1 cellular context compared by ENCODE assay signal in the genomic region with DNA sequence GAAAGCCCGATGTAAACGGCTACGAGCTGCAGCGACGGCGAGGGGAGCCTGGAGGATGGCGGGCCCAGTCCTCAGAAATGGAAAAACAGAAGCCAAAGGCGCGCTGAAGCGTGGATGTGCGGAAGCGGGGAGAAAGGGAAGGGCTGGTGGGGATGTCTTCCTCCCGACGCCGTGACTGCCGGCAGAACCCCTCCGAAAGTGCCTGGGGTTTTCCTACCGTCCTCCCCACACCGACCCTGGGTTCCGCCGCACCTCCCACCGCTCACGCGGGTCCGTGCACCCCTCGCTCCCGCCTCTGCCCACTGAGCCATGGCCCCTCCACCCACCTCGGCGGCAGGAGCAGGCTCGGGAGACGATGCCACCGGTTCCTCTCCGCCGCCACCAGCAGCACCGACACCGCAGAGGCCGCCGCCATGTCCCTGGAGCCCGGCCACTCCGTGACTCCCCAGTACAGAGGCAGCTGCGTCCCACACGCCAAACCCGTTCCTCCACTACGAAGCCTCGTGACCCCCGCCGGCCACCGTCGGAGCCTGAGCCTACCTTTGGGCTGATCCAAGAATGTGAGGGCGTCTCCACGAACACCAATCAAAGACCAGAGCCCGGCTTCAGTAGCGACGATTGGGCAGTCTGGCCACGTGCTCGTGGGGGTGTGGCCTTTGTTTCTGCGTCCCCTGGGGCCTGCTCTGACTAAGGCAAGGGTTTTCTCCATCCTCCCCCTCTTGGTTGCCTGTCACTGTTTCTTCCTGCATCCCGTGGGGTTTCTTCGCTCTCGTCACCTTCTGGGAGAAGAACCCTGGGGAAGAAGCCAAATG.
TF ChIP-seq lines count a peak whose summit lies in the region.

A gene (minus strand): TSS at position 471 of the 812 bp plus-strand sequence. CDS start 56 bp downstream, at position 415.

TF ChIP-seq in HepG2, 621 proteins besides CTCF, POLR2A, EP300 and RAD21 (continued from another document):
- TF ChIP-seq, protein P1, sequence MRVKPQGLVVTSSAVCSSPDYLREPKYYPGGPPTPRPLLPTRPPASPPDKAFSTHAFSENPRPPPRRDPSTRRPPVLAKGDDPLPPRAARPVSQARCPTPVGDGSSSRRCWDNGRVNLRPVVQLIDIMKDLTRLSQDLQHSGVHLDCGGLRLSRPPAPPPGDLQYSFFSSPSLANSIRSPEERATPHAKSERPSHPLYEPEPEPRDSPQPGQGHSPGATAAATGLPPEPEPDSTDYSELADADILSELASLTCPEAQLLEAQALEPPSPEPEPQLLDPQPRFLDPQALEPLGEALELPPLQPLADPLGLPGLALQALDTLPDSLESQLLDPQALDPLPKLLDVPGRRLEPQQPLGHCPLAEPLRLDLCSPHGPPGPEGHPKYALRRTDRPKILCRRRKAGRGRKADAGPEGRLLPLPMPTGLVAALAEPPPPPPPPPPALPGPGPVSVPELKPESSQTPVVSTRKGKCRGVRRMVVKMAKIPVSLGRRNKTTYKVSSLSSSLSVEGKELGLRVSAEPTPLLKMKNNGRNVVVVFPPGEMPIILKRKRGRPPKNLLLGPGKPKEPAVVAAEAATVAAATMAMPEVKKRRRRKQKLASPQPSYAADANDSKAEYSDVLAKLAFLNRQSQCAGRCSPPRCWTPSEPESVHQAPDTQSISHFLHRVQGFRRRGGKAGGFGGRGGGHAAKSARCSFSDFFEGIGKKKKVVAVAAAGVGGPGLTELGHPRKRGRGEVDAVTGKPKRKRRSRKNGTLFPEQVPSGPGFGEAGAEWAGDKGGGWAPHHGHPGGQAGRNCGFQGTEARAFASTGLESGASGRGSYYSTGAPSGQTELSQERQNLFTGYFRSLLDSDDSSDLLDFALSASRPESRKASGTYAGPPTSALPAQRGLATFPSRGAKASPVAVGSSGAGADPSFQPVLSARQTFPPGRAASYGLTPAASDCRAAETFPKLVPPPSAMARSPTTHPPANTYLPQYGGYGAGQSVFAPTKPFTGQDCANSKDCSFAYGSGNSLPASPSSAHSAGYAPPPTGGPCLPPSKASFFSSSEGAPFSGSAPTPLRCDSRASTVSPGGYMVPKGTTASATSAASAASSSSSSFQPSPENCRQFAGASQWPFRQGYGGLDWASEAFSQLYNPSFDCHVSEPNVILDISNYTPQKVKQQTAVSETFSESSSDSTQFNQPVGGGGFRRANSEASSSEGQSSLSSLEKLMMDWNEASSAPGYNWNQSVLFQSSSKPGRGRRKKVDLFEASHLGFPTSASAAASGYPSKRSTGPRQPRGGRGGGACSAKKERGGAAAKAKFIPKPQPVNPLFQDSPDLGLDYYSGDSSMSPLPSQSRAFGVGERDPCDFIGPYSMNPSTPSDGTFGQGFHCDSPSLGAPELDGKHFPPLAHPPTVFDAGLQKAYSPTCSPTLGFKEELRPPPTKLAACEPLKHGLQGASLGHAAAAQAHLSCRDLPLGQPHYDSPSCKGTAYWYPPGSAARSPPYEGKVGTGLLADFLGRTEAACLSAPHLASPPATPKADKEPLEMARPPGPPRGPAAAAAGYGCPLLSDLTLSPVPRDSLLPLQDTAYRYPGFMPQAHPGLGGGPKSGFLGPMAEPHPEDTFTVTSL (CRISPR knock-in tag; IDR thresholded peaks at IDR 0.05; ENCODE audit: borderline replicate concordance): no peak
- TF ChIP-seq HDAC1 (CRISPR knock-in tag; IDR thresholded peaks at IDR 0.05) (peak; percentile 98), ZNF660 (CRISPR knock-in tag; IDR thresholded peaks at IDR 0.05; ENCODE audit: borderline replicate concordance, low read depth) (no peak), ZNF510 (CRISPR knock-in tag; IDR thresholded peaks at IDR 0.05; ENCODE audit: low read depth) (no peak), EEA1 (CRISPR knock-in tag; IDR thresholded peaks at IDR 0.05; ENCODE audit: borderline replicate concordance) (no peak), SIN3B (IDR thresholded peaks at IDR 0.05; ENCODE audit: low read length) (no peak), ZNF589 (CRISPR knock-in tag; conservative IDR thresholded peaks at IDR 0.05) (peak; percentile 71; the same call in 1 of the 2 replicates), TGIF2 (CRISPR knock-in tag; IDR thresholded peaks at IDR 0.05) (peak; percentile 76), ZNF44 (CRISPR knock-in tag; IDR thresholded peaks at IDR 0.05) (no peak), ZZZ3 (CRISPR knock-in tag; IDR thresholded peaks at IDR 0.05; ENCODE audit: borderline replicate concordance) (peak; percentile 86; the same call in 1 of the 2 replicates), ISX (CRISPR knock-in tag; conservative IDR thresholded peaks at IDR 0.05) (no peak), ZNF138 (CRISPR knock-in tag; IDR thresholded peaks at IDR 0.05; ENCODE audit: low read depth) (no peak)
- TF ChIP-seq, protein P2, sequence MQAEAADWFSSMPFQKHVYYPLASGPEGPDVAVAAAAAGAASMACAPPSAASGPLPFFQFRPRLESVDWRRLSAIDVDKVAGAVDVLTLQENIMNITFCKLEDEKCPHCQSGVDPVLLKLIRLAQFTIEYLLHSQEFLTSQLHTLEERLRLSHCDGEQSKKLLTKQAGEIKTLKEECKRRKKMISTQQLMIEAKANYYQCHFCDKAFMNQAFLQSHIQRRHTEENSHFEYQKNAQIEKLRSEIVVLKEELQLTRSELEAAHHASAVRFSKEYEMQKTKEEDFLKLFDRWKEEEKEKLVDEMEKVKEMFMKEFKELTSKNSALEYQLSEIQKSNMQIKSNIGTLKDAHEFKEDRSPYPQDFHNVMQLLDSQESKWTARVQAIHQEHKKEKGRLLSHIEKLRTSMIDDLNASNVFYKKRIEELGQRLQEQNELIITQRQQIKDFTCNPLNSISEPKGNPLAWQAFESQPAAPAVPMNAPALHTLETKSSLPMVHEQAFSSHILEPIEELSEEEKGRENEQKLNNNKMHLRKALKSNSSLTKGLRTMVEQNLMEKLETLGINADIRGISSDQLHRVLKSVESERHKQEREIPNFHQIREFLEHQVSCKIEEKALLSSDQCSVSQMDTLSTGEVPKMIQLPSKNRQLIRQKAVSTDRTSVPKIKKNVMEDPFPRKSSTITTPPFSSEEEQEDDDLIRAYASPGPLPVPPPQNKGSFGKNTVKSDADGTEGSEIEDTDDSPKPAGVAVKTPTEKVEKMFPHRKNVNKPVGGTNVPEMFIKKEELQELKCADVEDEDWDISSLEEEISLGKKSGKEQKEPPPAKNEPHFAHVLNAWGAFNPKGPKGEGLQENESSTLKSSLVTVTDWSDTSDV (CRISPR knock-in tag; IDR thresholded peaks at IDR 0.05): peak; percentile 88; the same call in 1 of the 2 replicates
- TF ChIP-seq, protein P3, sequence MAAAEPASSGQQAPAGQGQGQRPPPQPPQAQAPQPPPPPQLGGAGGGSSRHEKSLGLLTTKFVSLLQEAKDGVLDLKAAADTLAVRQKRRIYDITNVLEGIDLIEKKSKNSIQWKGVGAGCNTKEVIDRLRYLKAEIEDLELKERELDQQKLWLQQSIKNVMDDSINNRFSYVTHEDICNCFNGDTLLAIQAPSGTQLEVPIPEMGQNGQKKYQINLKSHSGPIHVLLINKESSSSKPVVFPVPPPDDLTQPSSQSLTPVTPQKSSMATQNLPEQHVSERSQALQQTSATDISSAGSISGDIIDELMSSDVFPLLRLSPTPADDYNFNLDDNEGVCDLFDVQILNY (CRISPR knock-in tag; conservative IDR thresholded peaks at IDR 0.05): no peak
